In the genomic region with DNA sequence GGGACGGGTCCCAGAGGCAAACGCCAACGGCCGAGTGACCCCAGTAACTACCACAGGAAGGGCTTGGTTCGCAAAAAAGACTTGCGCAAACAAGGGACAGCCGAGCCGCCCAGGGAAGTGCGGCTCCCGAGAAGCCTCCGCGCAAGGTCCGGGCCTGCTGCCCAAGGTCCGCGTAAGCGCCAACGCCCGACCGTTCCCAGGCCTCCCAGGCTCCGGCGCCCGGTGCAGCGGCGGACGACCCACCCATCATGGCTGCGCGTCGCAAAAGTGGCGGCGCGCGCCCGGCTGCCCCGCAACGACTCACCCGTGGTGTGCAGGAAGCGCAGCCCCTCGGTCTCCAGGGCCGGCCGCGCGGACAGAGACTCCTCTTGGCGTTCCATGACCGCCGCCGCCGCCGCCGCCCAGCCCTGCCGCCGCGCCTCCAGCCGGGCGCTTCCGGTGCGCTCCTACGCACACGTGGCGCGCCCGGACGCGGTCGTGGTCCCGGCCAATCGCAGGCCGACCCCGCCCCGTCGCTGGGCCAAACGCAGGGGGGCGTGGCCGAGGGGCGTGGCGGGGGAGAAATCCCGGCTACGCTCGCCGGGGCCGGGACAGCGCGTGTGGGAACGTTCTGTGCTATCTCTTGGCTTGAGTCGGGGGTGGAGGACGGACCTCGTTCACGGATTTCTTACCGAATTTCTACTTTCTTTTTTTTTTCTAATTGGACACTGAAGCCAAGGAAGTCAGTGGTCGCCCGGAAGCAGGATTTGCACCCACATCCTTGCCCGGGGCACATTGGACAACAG, we compare ENCODE assay signal across 8 cellular contexts. TPM values are rescaled to one million over a fixed set of nuclear protein-coding genes. Genes with fewer than 3 reads are reported as not detected.
DNase-seq lines count a peak whose midpoint lies in the region; ATAC-seq and TF ChIP-seq lines count a peak whose summit lies in the region.

SELENOS (minus strand) TSS at position 448 of the 785 bp plus-strand sequence; CDS start at position 380, 68 bp downstream.

- peak within 1 kb of the TSS; percentile 76 for H3K27ac ChIP-seq in HL-60 (replicated peaks)
- peak within 1 kb of the TSS; percentile 65 for H3K27ac ChIP-seq in OCI-LY3 (ENCODE audit: low read length)

- peaks cover 14% of the 10 kb centered on the region for H4K20me1 ChIP-seq in OCI-LY3 (ENCODE audit: insufficient read depth, low read length)

- no peak for TF ChIP-seq CTCF in HL-60 (IDR thresholded peaks at IDR 0.05; ENCODE audit: insufficient read depth, low read length)
- TF ChIP-seq CTCF in OCI-LY3 (IDR thresholded peaks at IDR 0.05; ENCODE audit: low read depth, low read length) = no peak

- H3K36me3 ChIP-seq in OCI-LY3 (replicated peaks; ENCODE audit: low read depth, low read length) = peaks cover 48% of the 10 kb centered on the region

- H3K9ac ChIP-seq in OCI-LY3 (ENCODE audit: low read length) = peak within 1 kb of the TSS; percentile 95

- H3K27me3 ChIP-seq in HL-60 (ENCODE audit: insufficient read depth, poor library complexity, severe bottlenecking) = no peaks in the 10 kb centered on the region
- no peaks in the 10 kb centered on the region for H3K27me3 ChIP-seq in OCI-LY3 (ENCODE audit: low read depth, low read length)
- no peaks in the 10 kb centered on the region for H3K27me3 ChIP-seq in mononuclear cell (ENCODE audit: insufficient read depth, low read length)

- peak; percentile 94 for ATAC-seq in GM19463 (IDR thresholded peaks at IDR 0.05; ENCODE audit: unreplicated experiment)

- peak within 1 kb of the TSS; percentile 90 for H3K4me3 ChIP-seq in HL-60 (replicated peaks; ENCODE audit: insufficient read depth, low read length)
- peak within 1 kb of the TSS; percentile 96 for H3K4me3 ChIP-seq in OCI-LY3 (ENCODE audit: low read length)
- H3K4me3 ChIP-seq in mononuclear cell (ENCODE audit: low read length) = peak within 1 kb of the TSS; percentile 81

- H3K4me1 ChIP-seq in OCI-LY3 (ENCODE audit: low read length) (peaks cover 23% of the 10 kb centered on the region), mononuclear cell (ENCODE audit: insufficient read depth, low read length) (peaks cover 19% of the 10 kb centered on the region)

- H3K9me3 ChIP-seq in OCI-LY3 (ENCODE audit: insufficient read depth, low read length) = no peaks in the 10 kb centered on the region
- no peaks in the 10 kb centered on the region for H3K9me3 ChIP-seq in mononuclear cell (ENCODE audit: low read depth, low read length)

- H3K4me2 ChIP-seq in OCI-LY3 (ENCODE audit: low read length) = peak within 1 kb of the TSS; percentile 95

- peak; percentile 79 for DNase-seq in COLO829 (ENCODE audit: low spot score)
- peak; percentile 76 to 78 for DNase-seq in HL-60 (ENCODE audit: low read depth in 1 of 2, low spot score in 1 of 2)
- DNase-seq in activated T-cell treated with anti-CD3 and anti-CD28 coated beads for 24 hours (ENCODE audit: low read depth) = peak; percentile 83
- DNase-seq in epidermal melanocyte (ENCODE audit: insufficient read length, low spot score) = peak; percentile 70
- DNase-seq in stimulated activated CD8-positive, alpha-beta memory T cell treated with anti-CD3 and anti-CD28 coated beads, Interleukin-4, amount 100 ng/mL, for 1 hour (ENCODE audit: low read depth in 2 of 2, low spot score in 1 of 2) = peak; percentile 75 to 80

- peak within 1 kb of the TSS; percentile 49; the same call in 1 of the 2 replicates for H2AFZ ChIP-seq in OCI-LY3 (ENCODE audit: low read depth, low read length)

- peaks cover 18% of the 10 kb centered on the region for H3K79me2 ChIP-seq in OCI-LY3 (ENCODE audit: low read length)

RNA-seq across cellular contexts. Expression of gene SELENOS, which starts in this region (rescaled TPM):
- total RNA-seq in mononuclear cell = 22.8 TPM

Comparison
In these comparisons a context has a peak if more than half of its experiments do, and no peak if none do; other contexts are left out.
1. Peak in every context shown above with its lines: DNase-seq, ATAC-seq, H3K4me3 ChIP-seq and H3K27ac ChIP-seq.